8 cellular contexts compared by ENCODE assay signal in the genomic region with DNA sequence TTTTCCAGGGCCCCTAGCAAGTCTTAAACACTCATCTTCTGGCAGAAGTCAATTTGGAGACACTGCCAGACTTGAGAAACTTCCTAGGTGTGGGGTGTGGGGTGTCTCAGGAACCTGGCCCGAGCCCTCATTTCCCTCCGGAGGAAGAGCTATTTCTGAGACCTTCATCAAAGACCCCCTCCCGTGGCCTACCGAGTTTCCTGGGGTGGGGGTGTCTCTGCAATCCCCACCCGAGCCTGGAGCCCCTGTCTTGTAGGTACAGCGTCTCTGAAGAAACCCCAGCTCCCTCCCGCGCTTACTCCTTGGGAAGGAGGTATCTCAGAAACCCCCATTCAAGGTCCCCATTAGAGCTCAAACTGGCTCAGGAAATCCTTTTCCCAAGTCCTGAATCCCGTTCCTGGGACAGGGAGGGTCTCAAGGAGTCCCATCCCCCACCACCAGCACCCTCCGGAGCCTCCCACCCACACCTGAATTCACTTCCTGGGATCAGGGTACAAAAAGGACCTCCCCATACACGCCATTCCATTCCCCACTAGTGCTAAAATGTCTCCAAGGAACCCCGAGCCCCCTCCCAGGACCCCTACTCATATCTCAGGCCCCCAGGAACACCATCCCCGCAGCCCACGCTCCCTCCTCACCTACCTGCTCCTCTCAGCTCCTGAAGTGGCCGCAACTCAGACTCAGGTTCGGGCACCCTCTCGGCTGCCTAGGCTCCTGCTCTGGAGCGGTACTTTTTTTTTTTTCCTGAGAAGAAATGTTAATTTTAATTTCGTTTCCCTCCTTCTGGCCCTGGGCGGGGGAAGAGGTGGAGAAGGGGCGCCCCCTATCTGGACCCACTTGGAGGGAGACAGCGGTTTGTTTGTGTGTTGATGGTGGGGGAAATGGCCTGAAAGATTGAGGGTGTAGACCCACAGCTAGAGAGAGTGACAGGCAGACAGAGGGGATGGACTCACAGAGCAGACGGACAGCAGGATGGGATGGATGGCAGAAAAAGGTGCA. TPM values are rescaled to one million over a fixed set of nuclear protein-coding genes. Genes with fewer than 3 reads are reported as not detected.
A peak's percentile ranks its signal among the peaks of the same experiment; 100 is the strongest.
DNase-seq lines count a peak whose midpoint lies in the region; ATAC-seq and TF ChIP-seq lines count a peak whose summit lies in the region.

No MANE protein-coding gene starts in this region.

- H3K56ac ChIP-seq in mesendoderm (ENCODE audit: low read length), result peak overlapping the region; percentile 83

- H3K4me3 ChIP-seq in mesendoderm (ENCODE audit: low read length) (peak overlapping the region; percentile 54), upper lobe of left lung (peak overlapping the region in 3 of 4 donors; percentile 14 to 38 (median 38))

- H3K79me1 ChIP-seq in mesendoderm (ENCODE audit: low read length), result no peaks in the 10 kb centered on the region

- no peaks in the 10 kb centered on the region for H3K27me3 Mint-ChIP-seq in activated naive CD8-positive, alpha-beta T cell

- peaks cover 5% of the 10 kb centered on the region for H3K36me3 Mint-ChIP-seq in activated naive CD8-positive, alpha-beta T cell

- no peak for TF ChIP-seq CTCF in upper lobe of left lung (IDR thresholded peaks at IDR 0.05)

- H3K36me3 ChIP-seq in mesendoderm (ENCODE audit: control insufficient read depth, insufficient read depth, low read length), result no peaks in the 10 kb centered on the region
- no peaks in the 10 kb centered on the region for H3K36me3 ChIP-seq in upper lobe of left lung

- TF ChIP-seq EP300 in upper lobe of left lung (IDR thresholded peaks at IDR 0.05), result no peak

- no peak overlapping the region for H3K27ac ChIP-seq in mesendoderm (ENCODE audit: low read depth, low read length)
- no peak overlapping the region for H3K27ac ChIP-seq in upper lobe of left lung

- ATAC-seq in GM18498 (IDR thresholded peaks at IDR 0.05; ENCODE audit: unreplicated experiment), result peak; percentile 51
- ATAC-seq in upper lobe of left lung (ENCODE audit: low FRiP score in 2 of 2), result no peak

- peak overlapping the region; percentile 48 for H3K4me2 ChIP-seq in mesendoderm (ENCODE audit: low read length)

- H2AK5ac ChIP-seq in mesendoderm (ENCODE audit: low read length), result no peak overlapping the region

- H3K23ac ChIP-seq in mesendoderm (ENCODE audit: low read length), result no peak overlapping the region

- H3K18ac ChIP-seq in mesendoderm (ENCODE audit: low read length), result peak overlapping the region; percentile 10

- H3K4me1 ChIP-seq in mesendoderm (ENCODE audit: control insufficient read depth, low read depth, low read length) (no peaks in the 10 kb centered on the region), upper lobe of left lung (peaks cover 0 to 6% (median 0%) of the 10 kb centered on the region in 4 donors)

- H3K9ac ChIP-seq in mesendoderm (ENCODE audit: low read length), result peak overlapping the region; percentile 70

- no peak overlapping the region for H4K5ac ChIP-seq in mesendoderm (ENCODE audit: low read length)

- H3K27me3 ChIP-seq in mesendoderm (ENCODE audit: insufficient read depth, low read length, poor library complexity) (no peaks in the 10 kb centered on the region), upper lobe of left lung (peaks cover 0 to 13% (median 0%) of the 10 kb centered on the region in 4 donors)

- no peaks in the 10 kb centered on the region for H3K9me3 Mint-ChIP-seq in activated naive CD8-positive, alpha-beta T cell (ENCODE audit: low read depth)

- no peak overlapping the region for H2BK15ac ChIP-seq in mesendoderm (replicated peaks; ENCODE audit: low read depth)

- no peak overlapping the region for H2BK5ac ChIP-seq in mesendoderm (ENCODE audit: low read length)

- H3K4me1 Mint-ChIP-seq in activated naive CD8-positive, alpha-beta T cell (ENCODE audit: low read depth), result peaks cover 26% of the 10 kb centered on the region

- H3K79me2 ChIP-seq in mesendoderm (ENCODE audit: control insufficient read depth, insufficient read depth, low read length), result peaks cover 7% of the 10 kb centered on the region

- DNase-seq in NCI-H524 treated with DMSO at 0.1 percent for 48 hours (lab: John Stamatoyannopoulos, UW) (peak; percentile 15), mesendoderm (peak; percentile 41), upper lobe of left lung (no peak), globus pallidus (ENCODE audit: low spot score) (no peak), T1000 (lab: John Stamatoyannopoulos, UW) (no peak), NCI-H2029 treated with DMSO at 0.1 percent for 48 hours (lab: John Stamatoyannopoulos, UW) (no peak)

- H3K27ac Mint-ChIP-seq in activated naive CD8-positive, alpha-beta T cell, result peak overlapping the region; percentile 93

- no peak overlapping the region for H4K8ac ChIP-seq in mesendoderm (ENCODE audit: low read depth, low read length)

- H3K9me3 ChIP-seq in upper lobe of left lung, result no peaks in the 10 kb centered on the region

- no peak for TF ChIP-seq POLR2A in upper lobe of left lung (IDR thresholded peaks at IDR 0.05)

- no CpG with 5 or more reads among the region's 23 CpGs for WGBS in mesendoderm (ENCODE audit: extremely low coverage, insufficient coverage, low lambda C conversion rate)
- 44 to 46% methylated on average over 19 to 23 of the region's 23 CpGs for WGBS in upper lobe of left lung, 2 donors

- H3K4ac ChIP-seq in mesendoderm (ENCODE audit: low read depth, low read length), result no peak overlapping the region

- H2BK120ac ChIP-seq in mesendoderm (ENCODE audit: low read depth, low read length), result no peak overlapping the region

- H3K4me3 Mint-ChIP-seq in activated naive CD8-positive, alpha-beta T cell, result peak overlapping the region; percentile 97

RNA-seq across cellular contexts. Expression of gene SLC38A5, which starts 1.1 kb away (rescaled TPM):
- polyA plus RNA-seq in mesendoderm (2013, experiment 1 of 2), result 73.8 TPM
- polyA plus RNA-seq in mesendoderm (2013, experiment 2 of 2), result 70.1 TPM
- 10 to 100 TPM; 10.2 to 32.4 (median 17.9) TPM for total RNA-seq in upper lobe of left lung

RNA-seq across cellular contexts. Expression of gene FTSJ1, which starts 7.0 kb away (rescaled TPM):
- 55.1 TPM for polyA plus RNA-seq in mesendoderm (2013, experiment 1 of 2)
- polyA plus RNA-seq in mesendoderm (2013, experiment 2 of 2), result 54.7 TPM
- total RNA-seq in upper lobe of left lung, result 10 to 100 TPM; 25.2 to 49.1 (median 42.8) TPM

RNA-seq across cellular contexts. Expression of gene PORCN, which starts 39.8 kb away (rescaled TPM):
- 7.3 TPM for polyA plus RNA-seq in mesendoderm (2013, experiment 1 of 2)
- 6.8 TPM for polyA plus RNA-seq in mesendoderm (2013, experiment 2 of 2)
- 10 to 100 TPM in 5 of 6 donors, 1 to 10 TPM in 1; 10.0 to 53.4 (median 14.3) TPM for total RNA-seq in upper lobe of left lung

RNA-seq across cellular contexts. Expression of gene EBP, which starts 52.6 kb away (rescaled TPM):
- 81.5 TPM for polyA plus RNA-seq in mesendoderm (2013, experiment 1 of 2)
- polyA plus RNA-seq in mesendoderm (2013, experiment 2 of 2), result 84.1 TPM
- total RNA-seq in upper lobe of left lung, result 100 to 1,000 TPM in 2 of 6 donors, 10 to 100 TPM in 4; 21.0 to 101 (median 74.9) TPM

RNA-seq across cellular contexts. Expression of gene SSX4B, which starts 57.2 kb away (rescaled TPM):
- polyA plus RNA-seq in mesendoderm (2013, experiment 1 of 2), result 0.35 TPM
- not detected for polyA plus RNA-seq in mesendoderm (2013, experiment 2 of 2)
- not detected for total RNA-seq in upper lobe of left lung

Comparison
In these comparisons a context has a peak if more than half of its experiments do, and no peak if none do; other contexts are left out.
1. DNase-seq: peak in NCI-H524 treated with DMSO at 0.1 percent for 48 hours (single experiment) and mesendoderm (single experiment); none in upper lobe of left lung (0 of 2), globus pallidus (single experiment), T1000 (single experiment) and NCI-H2029 treated with DMSO at 0.1 percent for 48 hours (single experiment).